Comparison of ENCODE assay signal across 7 cellular contexts in the genomic region with DNA sequence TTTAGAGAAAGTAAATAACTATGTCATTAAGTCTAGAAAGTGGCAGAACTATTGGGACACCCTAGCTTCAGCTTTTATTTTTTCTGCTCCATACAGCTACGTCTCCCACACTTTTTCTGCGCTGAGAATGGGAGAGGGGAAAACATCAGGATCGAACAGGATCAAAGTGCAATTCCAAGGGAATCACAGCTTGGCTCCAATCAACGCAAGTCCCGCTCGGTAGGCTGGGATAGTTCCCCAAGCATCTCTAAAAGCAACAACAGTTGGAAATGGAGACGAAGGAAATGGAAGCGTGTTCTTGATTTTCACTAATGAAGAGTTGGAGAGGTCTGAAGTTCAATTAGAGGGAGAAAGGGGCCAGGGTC. TPM values are rescaled to one million over a fixed set of nuclear protein-coding genes. Genes with fewer than 3 reads are reported as not detected.
DNase-seq lines count a peak whose midpoint lies in the region; ATAC-seq lines count a peak whose summit lies in the region.

No MANE protein-coding gene starts in this region.

- H3K27me3 Mint-ChIP-seq in activated naive CD8-positive, alpha-beta T cell treated with anti-CD3 and anti-CD28 coated beads, Interleukin-2, amount 10 ng/mL, durations not matched to agents 7 days and 5 days = no peaks in the 10 kb centered on the region
- peaks cover 4 to 11% (median 6%) of the 10 kb centered on the region in 3 donors for H3K27me3 Mint-ChIP-seq in immature natural killer cell (ENCODE audit: low read depth in 3 of 3)

- peaks cover 5% of the 10 kb centered on the region for H3K36me3 Mint-ChIP-seq in activated naive CD8-positive, alpha-beta T cell treated with anti-CD3 and anti-CD28 coated beads, Interleukin-2, amount 10 ng/mL, durations not matched to agents 7 days and 5 days
- H3K36me3 Mint-ChIP-seq in immature natural killer cell = no peaks in the 10 kb centered on the region

- no peaks in the 10 kb centered on the region for H3K9me3 Mint-ChIP-seq in activated naive CD8-positive, alpha-beta T cell treated with anti-CD3 and anti-CD28 coated beads, Interleukin-2, amount 10 ng/mL, durations not matched to agents 7 days and 5 days
- no peaks in the 10 kb centered on the region for H3K9me3 Mint-ChIP-seq in immature natural killer cell

- peak overlapping the region; percentile 92 for H3K27ac ChIP-seq in subcutaneous abdominal adipose tissue (ENCODE audit: low read depth, low read length)

- DNase-seq in activated naive CD8-positive, alpha-beta T cell treated with anti-CD3 and anti-CD28 coated beads, Interleukin-2, amount 10 ng/mL, durations not matched to agents 7 days and 5 days = no peak
- DNase-seq in immature natural killer cell (no peak), Ammon's horn (ENCODE audit: low spot score) (no peak)
- no peak for DNase-seq in activated effector memory CD4-positive, alpha-beta T cell treated with Interleukin-2 at 50 U/mL for 16 hours

- peak overlapping the region; percentile 98 to 100 (median 99) for H3K9ac ChIP-seq in subcutaneous abdominal adipose tissue (ENCODE audit: low read length in 5 of 5)

- POLR2A ChIA-PET in activated naive CD8-positive, alpha-beta T cell treated with anti-CD3 and anti-CD28 coated beads, Interleukin-2, amount 10 ng/mL, durations not matched to agents 7 days and 5 days (lab: Charles Lee) = interaction anchor here (0.9 to 2.4 kb wide), 12 partner anchors 9 to 226 kb away, joined by 3 to 13 read pairs (median 5); a partner anchor contains a TSS

- H3K27ac Mint-ChIP-seq in activated naive CD8-positive, alpha-beta T cell treated with anti-CD3 and anti-CD28 coated beads, Interleukin-2, amount 10 ng/mL, durations not matched to agents 7 days and 5 days = peak overlapping the region; percentile 85
- H3K27ac Mint-ChIP-seq in immature natural killer cell = peak overlapping the region; percentile 92 to 98 (median 96)

- peak overlapping the region; percentile 95 to 100 (median 98) for H3K4me3 ChIP-seq in subcutaneous abdominal adipose tissue (ENCODE audit: low read depth in 1 of 5, low read length in 5 of 5)

- ATAC-seq in HG03460 (IDR thresholded peaks at IDR 0.05; ENCODE audit: unreplicated experiment) (peak; percentile 6), GM18909 (IDR thresholded peaks at IDR 0.05; ENCODE audit: poor library complexity, unreplicated experiment) (no peak)
- ATAC-seq in activated naive CD8-positive, alpha-beta T cell treated with anti-CD3 and anti-CD28 coated beads, Interleukin-2, amount 10 ng/mL, durations not matched to agents 7 days and 5 days (ENCODE audit: low read depth) = no peak

- peaks cover 0 to 3% (median 2%) of the 10 kb centered on the region in 5 donors for H3K36me3 ChIP-seq in subcutaneous abdominal adipose tissue (ENCODE audit: control insufficient read depth in 5 of 5, insufficient read depth in 5 of 5, low read length in 5 of 5)

- H3K4me1 Mint-ChIP-seq in activated naive CD8-positive, alpha-beta T cell treated with anti-CD3 and anti-CD28 coated beads, Interleukin-2, amount 10 ng/mL, durations not matched to agents 7 days and 5 days = peaks cover 14% of the 10 kb centered on the region
- H3K4me1 Mint-ChIP-seq in immature natural killer cell = peaks cover 19 to 29% of the 10 kb centered on the region in 2 donors

- no peaks in the 10 kb centered on the region for H3K9me3 ChIP-seq in subcutaneous abdominal adipose tissue (ENCODE audit: control insufficient read depth in 5 of 5, low read length in 5 of 5)

- no peaks in the 10 kb centered on the region for H3K27me3 ChIP-seq in subcutaneous abdominal adipose tissue (ENCODE audit: control insufficient read depth in 5 of 5, insufficient read depth in 4 of 5, low read length in 5 of 5)

- peaks cover 6 to 17% (median 13%) of the 10 kb centered on the region in 5 donors for H3K4me1 ChIP-seq in subcutaneous abdominal adipose tissue (ENCODE audit: control insufficient read depth in 5 of 5, insufficient read depth in 5 of 5, low read length in 5 of 5)

- peak overlapping the region; percentile 88 for H3K4me3 Mint-ChIP-seq in activated naive CD8-positive, alpha-beta T cell treated with anti-CD3 and anti-CD28 coated beads, Interleukin-2, amount 10 ng/mL, durations not matched to agents 7 days and 5 days
- H3K4me3 Mint-ChIP-seq in immature natural killer cell = peak overlapping the region; percentile 94 to 96 (median 95)

RNA-seq across cellular contexts. Expression of a gene that starts 0.5 kb away (rescaled TPM):
- 10 to 100 TPM; 35.4 to 37.2 TPM for total RNA-seq in activated naive CD8-positive, alpha-beta T cell treated with anti-CD3 and anti-CD28 coated beads, Interleukin-2, amount 10 ng/mL, durations not matched to agents 7 days and 5 days
- 10 to 100 TPM; 32.8 to 57.9 (median 36.2) TPM for polyA plus RNA-seq in immature natural killer cell

RNA-seq across cellular contexts. Expression of a gene that starts 24.1 kb away (rescaled TPM):
- total RNA-seq in activated naive CD8-positive, alpha-beta T cell treated with anti-CD3 and anti-CD28 coated beads, Interleukin-2, amount 10 ng/mL, durations not matched to agents 7 days and 5 days = 10 to 100 TPM; 18.6 to 19.4 TPM
- 10 to 100 TPM; 31.2 to 52.9 (median 39.9) TPM for polyA plus RNA-seq in immature natural killer cell

RNA-seq across cellular contexts. Expression of a gene that starts 33.7 kb away (rescaled TPM):
- 10 to 100 TPM; 67.0 to 82.5 TPM for total RNA-seq in activated naive CD8-positive, alpha-beta T cell treated with anti-CD3 and anti-CD28 coated beads, Interleukin-2, amount 10 ng/mL, durations not matched to agents 7 days and 5 days
- 100 to 1,000 TPM in 2 of 3 donors, 10 to 100 TPM in 1; 91.9 to 142 (median 117) TPM for polyA plus RNA-seq in immature natural killer cell

RNA-seq across cellular contexts. Expression of a gene that starts 43.4 kb away (rescaled TPM):
- 10 to 100 TPM; 17.2 to 19.6 TPM for total RNA-seq in activated naive CD8-positive, alpha-beta T cell treated with anti-CD3 and anti-CD28 coated beads, Interleukin-2, amount 10 ng/mL, durations not matched to agents 7 days and 5 days
- polyA plus RNA-seq in immature natural killer cell = 10 to 100 TPM; 24.3 to 27.7 (median 26.1) TPM

RNA-seq across cellular contexts. Expression of a gene that starts 46.5 kb away (rescaled TPM):
- total RNA-seq in activated naive CD8-positive, alpha-beta T cell treated with anti-CD3 and anti-CD28 coated beads, Interleukin-2, amount 10 ng/mL, durations not matched to agents 7 days and 5 days = 10 to 100 TPM; 64.0 to 64.5 TPM
- 10 to 100 TPM; 62.5 to 89.2 (median 82.4) TPM for polyA plus RNA-seq in immature natural killer cell
